25 cellular contexts compared by ENCODE assay signal in genomic region chr9:85402541-85402940, GRCh38.
DNase-seq lines count a peak whose midpoint lies in the region; ATAC-seq, FAIRE-seq and TF ChIP-seq lines count a peak whose summit lies in the region.
"Had no signal": no experiment of that assay in that cellular context is flagged by ENCODE, and none has a peak within 500 bp of the region (broad histone marks: within the 10 kb centered on the region; RNA-seq: fewer than 3 reads in every experiment).

No MANE protein-coding gene starts in this region.

- no peak overlapping the region for H4K8ac ChIP-seq in mesendoderm (ENCODE audit: low read depth, low read length)

- no peaks in the 10 kb centered on the region for H3K9me1 ChIP-seq in endothelial cell of umbilical vein (replicated peaks; ENCODE audit: control insufficient read depth, extremely low read depth, insufficient read depth, low read length)

- H2BK15ac ChIP-seq in mesendoderm (replicated peaks; ENCODE audit: low read depth) = no peak overlapping the region

- no peak for FAIRE-seq in endothelial cell of umbilical vein (lab: Jason Lieb, UNC)
- no peak for FAIRE-seq in GM19239 (lab: Jason Lieb, UNC)
- FAIRE-seq: G401.6, GM12892, RCC 7860 had no signal

- H3F3A ChIP-seq in smooth muscle cell (ENCODE audit: low read depth) = peaks cover 7% of the 10 kb centered on the region

- TF ChIP-seq POLR2A in endothelial cell of umbilical vein (IDR thresholded peaks at IDR 0.05; ENCODE audit: low read depth, low read length) = no peak

- peak; percentile 50 for DNase-seq in Karpas-422
- DNase-seq in endothelial cell of umbilical vein (ENCODE audit: low read depth, low spot score) = no peak
- DNase-seq in mesendoderm = peak; percentile 46
- DNase-seq in smooth muscle cell (lab: John Stamatoyannopoulos, UW; ENCODE audit: unreplicated experiment) = no peak
- no peak for DNase-seq in GM19239 (ENCODE audit: insufficient read length, low spot score)
- DNase-seq in T-helper 17 cell = no peak
- DNase-seq in NCI-H1930 (lab: John Stamatoyannopoulos, UW) = no peak
- DNase-seq: Caco-2; CD4-positive, alpha-beta memory T cell; DMS153; H9; IMR-90; NCI-H1105 treated with DMSO at 0.1 percent for 48 hours; NCI-H1694; NCI-H2081 treated with DMSO at 0.1 percent for 48 hours; NCI-H2171 treated with DMSO at 0.1 percent for 48 hours; NCI-H524 treated with DMSO at 0.1 percent for 48 hours; Right ventricle myocardium superior; SW 1271 had no signal

- no peaks in the 10 kb centered on the region for H3K79me1 ChIP-seq in mesendoderm (ENCODE audit: low read length)

- H4K20me1 ChIP-seq in Karpas-422 (ENCODE audit: insufficient read depth, low read depth, low read length) (no peaks in the 10 kb centered on the region), endothelial cell of umbilical vein (replicated peaks; ENCODE audit: control insufficient read depth, extremely low read depth, insufficient read depth, low read length) (no peaks in the 10 kb centered on the region), smooth muscle cell (ENCODE audit: low read depth) (no peaks in the 10 kb centered on the region)
- H4K20me1 ChIP-seq: BLaER1 had no signal

- H3K36me3 ChIP-seq in Karpas-422 (ENCODE audit: insufficient read depth, low read length) (no peaks in the 10 kb centered on the region), endothelial cell of umbilical vein (ENCODE audit: control insufficient read depth in 2 of 2, extremely low read depth in 1 of 2, insufficient read depth in 2 of 2, low read length in 2 of 2) (no peaks in the 10 kb centered on the region), mesendoderm (ENCODE audit: control insufficient read depth, insufficient read depth, low read length) (no peaks in the 10 kb centered on the region), smooth muscle cell (ENCODE audit: low read depth) (no peaks in the 10 kb centered on the region)
- H3K36me3 ChIP-seq: BLaER1 had no signal

- intact Hi-C loops in endothelial cell of umbilical vein (cut with micrococcal nuclease) = no loop called here

- H3K4me1 Mint-ChIP-seq in activated T-helper 17 cell treated with anti-CD3 and anti-CD28 coated beads, Interleukin-2, amount 50 U/mL, for 72 hours = no peaks in the 10 kb centered on the region
- H3K4me1 Mint-ChIP-seq in T-helper 17 cell = no peaks in the 10 kb centered on the region
- H3K4me1 Mint-ChIP-seq: CD4-positive, alpha-beta memory T cell had no signal

- peaks cover 13% of the 10 kb centered on the region for H3K27me3 Mint-ChIP-seq in activated T-helper 17 cell treated with anti-CD3 and anti-CD28 coated beads, Interleukin-2, amount 50 U/mL, for 72 hours
- peaks cover 40% of the 10 kb centered on the region for H3K27me3 Mint-ChIP-seq in T-helper 17 cell

- H3K9me2 ChIP-seq in Karpas-422 (replicated peaks; ENCODE audit: insufficient read depth, low read length) = no peaks in the 10 kb centered on the region

- peak overlapping the region; percentile 2 for H3K4ac ChIP-seq in mesendoderm (ENCODE audit: low read depth, low read length)

- no peak overlapping the region for H2AFZ ChIP-seq in Karpas-422 (ENCODE audit: low read length)
- no peak overlapping the region for H2AFZ ChIP-seq in endothelial cell of umbilical vein (ENCODE audit: low read depth, low read length)
- H2AFZ ChIP-seq in smooth muscle cell (ENCODE audit: low read depth) = no peak overlapping the region

- dilution Hi-C loops in endothelial cell of umbilical vein (cut with MboI; ENCODE audit: extremely low pct_ligation_motif_present, low sequenced_read_pairs) = no loop called here

- H3K27ac Mint-ChIP-seq in activated T-helper 17 cell treated with anti-CD3 and anti-CD28 coated beads, Interleukin-2, amount 50 U/mL, for 72 hours = no peak overlapping the region
- no peak overlapping the region for H3K27ac Mint-ChIP-seq in T-helper 17 cell
- H3K27ac Mint-ChIP-seq: CD4-positive, alpha-beta memory T cell; H9 had no signal

- POLR2A ChIA-PET in endothelial cell of umbilical vein (lab: Charles Lee) = no interaction called here

- H2AK5ac ChIP-seq in mesendoderm (ENCODE audit: low read length) = no peak overlapping the region

- no peaks in the 10 kb centered on the region for H3K9me3 ChIP-seq in Karpas-422 (ENCODE audit: low read length)
- no peaks in the 10 kb centered on the region for H3K9me3 ChIP-seq in endothelial cell of umbilical vein (replicated peaks; ENCODE audit: control insufficient read depth, insufficient read depth, low read length)
- no peaks in the 10 kb centered on the region for H3K9me3 ChIP-seq in smooth muscle cell (replicated peaks; ENCODE audit: low read depth)
- H3K9me3 ChIP-seq in T-helper 17 cell (ENCODE audit: control insufficient read depth, low read length, poor library complexity, severe bottlenecking) = no peaks in the 10 kb centered on the region
- H3K9me3 ChIP-seq: BLaER1, Caco-2 had no signal

- no peak overlapping the region for H3K23ac ChIP-seq in mesendoderm (ENCODE audit: low read length)

- no peak overlapping the region for H2BK5ac ChIP-seq in mesendoderm (ENCODE audit: low read length)

- H3K27ac ChIP-seq in Karpas-422 (ENCODE audit: low read length) (no peak overlapping the region), endothelial cell of umbilical vein (ENCODE audit: insufficient read depth, low read depth, low read length) (no peak overlapping the region), mesendoderm (ENCODE audit: low read depth, low read length) (peak overlapping the region; percentile 13), smooth muscle cell (ENCODE audit: low read depth) (no peak overlapping the region)
- H3K27ac ChIP-seq: BLaER1, KMS-11 had no signal

- H3K79me2 ChIP-seq in Karpas-422 (ENCODE audit: low read length) (no peaks in the 10 kb centered on the region), endothelial cell of umbilical vein (ENCODE audit: control insufficient read depth, insufficient read depth, low read length) (no peaks in the 10 kb centered on the region), mesendoderm (ENCODE audit: control insufficient read depth, insufficient read depth, low read length) (no peaks in the 10 kb centered on the region), smooth muscle cell (ENCODE audit: low read depth) (no peaks in the 10 kb centered on the region)

- CTCF ChIA-PET in endothelial cell of umbilical vein (lab: Charles Lee) = interaction anchor here (0.7 to 1.3 kb wide), 3 partner anchors 20 to 208 kb away, joined by 3 to 5 read pairs (median 4); no protein-coding TSS in a partner anchor

- WGBS in mesendoderm (ENCODE audit: extremely low coverage, insufficient coverage, low lambda C conversion rate) = no CpG with 5 or more reads among the region's 5 CpGs
- 34% methylated on average over 5 of the region's 5 CpGs for WGBS in smooth muscle cell (ENCODE audit: low lambda C conversion rate)

- no peaks in the 10 kb centered on the region for H3K36me3 Mint-ChIP-seq in activated T-helper 17 cell treated with anti-CD3 and anti-CD28 coated beads, Interleukin-2, amount 50 U/mL, for 72 hours (ENCODE audit: low read depth)
- peaks cover 2% of the 10 kb centered on the region for H3K36me3 Mint-ChIP-seq in T-helper 17 cell (ENCODE audit: low read depth)
- H3K36me3 Mint-ChIP-seq: CD4-positive, alpha-beta memory T cell had no signal

- H3K4me3 Mint-ChIP-seq in activated T-helper 17 cell treated with anti-CD3 and anti-CD28 coated beads, Interleukin-2, amount 50 U/mL, for 72 hours = no peak overlapping the region
- H3K4me3 Mint-ChIP-seq in T-helper 17 cell = no peak overlapping the region
- H3K4me3 Mint-ChIP-seq: CD4-positive, alpha-beta memory T cell; H9 had no signal

- H3K9me3 Mint-ChIP-seq in activated T-helper 17 cell treated with anti-CD3 and anti-CD28 coated beads, Interleukin-2, amount 50 U/mL, for 72 hours = no peaks in the 10 kb centered on the region
- H3K9me3 Mint-ChIP-seq: H9 had no signal

- H3K4me2 ChIP-seq in Karpas-422 (ENCODE audit: low read depth, low read length, poor library complexity, severe bottlenecking) (no peak overlapping the region), endothelial cell of umbilical vein (ENCODE audit: insufficient read depth, low read length) (peak overlapping the region; percentile 21), mesendoderm (ENCODE audit: low read length) (no peak overlapping the region), smooth muscle cell (peak overlapping the region; percentile 56)
- H3K4me2 ChIP-seq: BLaER1, KMS-11 had no signal

- H3K9ac ChIP-seq in Karpas-422 (ENCODE audit: low read length) = no peak overlapping the region
- H3K9ac ChIP-seq in endothelial cell of umbilical vein (replicated peaks; ENCODE audit: extremely low read depth, insufficient read depth, low read length) = no peak overlapping the region
- no peak overlapping the region for H3K9ac ChIP-seq in mesendoderm (ENCODE audit: low read length)
- no peak overlapping the region for H3K9ac ChIP-seq in smooth muscle cell (ENCODE audit: low read depth)
- H3K9ac ChIP-seq: BLaER1, KMS-11 had no signal

- TF ChIP-seq CTCF in endothelial cell of umbilical vein (IDR thresholded peaks at IDR 0.05; ENCODE audit: extremely low read depth in 1 of 2, insufficient read depth in 1 of 2, low read depth in 1 of 2, low read length in 2 of 2) (no peak), smooth muscle cell (IDR thresholded peaks at IDR 0.05; ENCODE audit: borderline replicate concordance, insufficient read depth, poor library complexity, severe bottlenecking) (no peak)

- no peak for ATAC-seq in activated T-helper 17 cell treated with anti-CD3 and anti-CD28 coated beads, Interleukin-2, amount 50 U/mL, for 72 hours (replicated peaks)
- ATAC-seq in T-helper 17 cell = no peak

- H4K5ac ChIP-seq in mesendoderm (ENCODE audit: low read length) = no peak overlapping the region

- BruUV-seq in endothelial cell of umbilical vein (replicated peaks; lab: Mats Ljungman, UMichigan) = no TSS peak

- H2BK120ac ChIP-seq in mesendoderm (ENCODE audit: low read depth, low read length) = no peak overlapping the region

- H3K4me3 ChIP-seq in Karpas-422 (ENCODE audit: low read length) = no peak overlapping the region
- no peak overlapping the region for H3K4me3 ChIP-seq in endothelial cell of umbilical vein (replicated peaks in 1 of 3; ENCODE audit: insufficient read depth in 1 of 3, low read depth in 1 of 3, low read length in 3 of 3)
- H3K4me3 ChIP-seq in mesendoderm (ENCODE audit: low read length) = no peak overlapping the region
- H3K4me3 ChIP-seq in smooth muscle cell = no peak overlapping the region
- H3K4me3 ChIP-seq: BLaER1 had no signal

- no peak overlapping the region for H3K18ac ChIP-seq in mesendoderm (ENCODE audit: low read length)

- H3K27me3 ChIP-seq in Karpas-422 (ENCODE audit: low read length) (0 out of 2 replicates have a peak, but pooled peaks cover 4% of the 10 kb centered on the region), endothelial cell of umbilical vein (ENCODE audit: control insufficient read depth in 2 of 2, insufficient read depth in 2 of 2, low read length in 2 of 2) (no peaks in the 10 kb centered on the region), mesendoderm (ENCODE audit: insufficient read depth, low read length, poor library complexity) (no peaks in the 10 kb centered on the region), smooth muscle cell (ENCODE audit: low read depth) (no peaks in the 10 kb centered on the region)
- H3K27me3 ChIP-seq: BLaER1 had no signal

- H3K56ac ChIP-seq in mesendoderm (ENCODE audit: low read length) = no peak overlapping the region

- H3K4me1 ChIP-seq in Karpas-422 (ENCODE audit: low read length) (peaks cover 8% of the 10 kb centered on the region), endothelial cell of umbilical vein (ENCODE audit: control insufficient read depth, extremely low read depth, insufficient read depth, low read length) (peaks cover 16% of the 10 kb centered on the region), mesendoderm (ENCODE audit: control insufficient read depth, low read depth, low read length) (peaks cover 4% of the 10 kb centered on the region), smooth muscle cell (ENCODE audit: low read depth) (peaks cover 5% of the 10 kb centered on the region)
- H3K4me1 ChIP-seq: BLaER1, Caco-2 had no signal

Comparison
In these comparisons a context has a peak if more than half of its experiments do, and no peak if none do; other contexts are left out.
1. DNase-seq: peak in Karpas-422 (single experiment) and mesendoderm (single experiment); none in endothelial cell of umbilical vein (single experiment), smooth muscle cell (single experiment), GM19239 (single experiment), T-helper 17 cell (0 of 3) and NCI-H1930 (0 of 2).
2. H3K4me2 ChIP-seq: peak in endothelial cell of umbilical vein (single experiment) and smooth muscle cell (single experiment); none in Karpas-422 (single experiment) and mesendoderm (single experiment).